1 cellular context compared by ENCODE assay signal in the genomic region with DNA sequence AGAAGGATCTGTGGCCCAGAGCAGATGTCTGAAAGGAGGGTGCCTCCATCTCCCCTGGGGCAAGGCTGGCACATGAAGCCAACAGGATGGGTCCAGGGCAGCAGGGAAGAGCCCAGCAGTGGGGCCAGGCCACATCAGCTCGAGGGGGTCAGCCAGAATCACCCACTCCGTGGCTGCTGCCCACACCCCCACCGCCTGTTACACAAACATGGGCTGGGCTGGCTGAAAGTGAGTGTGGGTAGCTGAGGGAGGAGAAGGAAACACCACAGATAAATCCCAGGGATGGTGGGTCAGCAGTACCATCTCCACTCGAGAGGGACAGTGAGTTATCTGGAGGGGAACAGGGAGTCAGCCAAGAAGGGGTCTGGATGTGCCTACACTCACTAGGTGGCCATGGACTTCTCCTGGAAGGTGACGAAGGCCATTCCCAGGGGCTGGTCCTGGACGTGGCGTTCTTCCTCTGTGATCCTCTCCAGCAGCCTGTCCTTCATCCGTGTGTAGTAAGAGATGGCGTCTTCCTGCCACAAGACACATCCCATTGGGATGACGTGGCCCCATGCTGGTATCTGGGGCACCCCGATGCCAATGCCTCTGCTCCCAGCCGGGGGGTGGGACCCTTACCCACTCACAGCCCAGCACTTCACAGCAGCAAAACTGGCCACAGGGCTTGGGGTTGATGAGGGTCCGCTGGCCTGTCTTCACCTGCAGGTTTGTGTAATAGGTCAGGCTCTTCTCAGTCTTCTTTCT.
TF ChIP-seq lines count a peak whose summit lies in the region.

No MANE protein-coding gene starts in this region.

TF ChIP-seq in H1, 55 proteins besides CTCF, POLR2A, EP300 and RAD21:
- TF ChIP-seq TAF1 (IDR thresholded peaks at IDR 0.05; ENCODE audit: low read depth, low read length) (no peak), RFX5 (IDR thresholded peaks at IDR 0.05; ENCODE audit: borderline replicate concordance, low read depth, low read length) (no peak), SIN3A (conservative IDR thresholded peaks at IDR 0.05 in 1 of 2, IDR thresholded peaks at IDR 0.05 in 1 of 2; ENCODE audit: low read depth in 1 of 2, low read length in 2 of 2) (no peak), TAF7 (optimal IDR thresholded peaks at IDR 0.05; ENCODE audit: borderline replicate concordance, low read depth, low read length) (no peak), GABPA (IDR thresholded peaks at IDR 0.05; ENCODE audit: borderline replicate concordance, insufficient read depth, low read length) (no peak), EZH2 (IDR thresholded peaks at IDR 0.05; ENCODE audit: low read depth, low read length, severe bottlenecking) (no peak), BACH1 (IDR thresholded peaks at IDR 0.05; ENCODE audit: low read length) (no peak), SP4 (IDR thresholded peaks at IDR 0.05; ENCODE audit: low read length) (no peak), SIRT6 (IDR thresholded peaks at IDR 0.05; ENCODE audit: low read length) (no peak), RBBP5 (IDR thresholded peaks at IDR 0.05; ENCODE audit: borderline replicate concordance, low read depth, low read length) (no peak), HDAC6 (IDR thresholded peaks at IDR 0.05; ENCODE audit: low read depth, low read length) (no peak), SAP30 (IDR thresholded peaks at IDR 0.05; ENCODE audit: insufficient read depth, insufficient replicate concordance, low read length) (no peak), BCL11A (IDR thresholded peaks at IDR 0.05; ENCODE audit: low read depth in 2 of 2, low read length in 2 of 2) (no peak), NANOG (IDR thresholded peaks at IDR 0.05; ENCODE audit: insufficient read depth, low read depth, low read length, poor library complexity, severe bottlenecking) (no peak), EGR1 (IDR thresholded peaks at IDR 0.05; ENCODE audit: borderline replicate concordance, low read depth, low read length) (no peak), POU5F1 (IDR thresholded peaks at IDR 0.05; ENCODE audit: low read depth, low read length) (no peak)
- TF ChIP-seq, protein P1, sequence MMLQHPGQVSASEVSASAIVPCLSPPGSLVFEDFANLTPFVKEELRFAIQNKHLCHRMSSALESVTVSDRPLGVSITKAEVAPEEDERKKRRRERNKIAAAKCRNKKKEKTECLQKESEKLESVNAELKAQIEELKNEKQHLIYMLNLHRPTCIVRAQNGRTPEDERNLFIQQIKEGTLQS (IDR thresholded peaks at IDR 0.05; ENCODE audit: insufficient read depth, low read depth, low read length), result no peak
- TF ChIP-seq, protein P2, sequence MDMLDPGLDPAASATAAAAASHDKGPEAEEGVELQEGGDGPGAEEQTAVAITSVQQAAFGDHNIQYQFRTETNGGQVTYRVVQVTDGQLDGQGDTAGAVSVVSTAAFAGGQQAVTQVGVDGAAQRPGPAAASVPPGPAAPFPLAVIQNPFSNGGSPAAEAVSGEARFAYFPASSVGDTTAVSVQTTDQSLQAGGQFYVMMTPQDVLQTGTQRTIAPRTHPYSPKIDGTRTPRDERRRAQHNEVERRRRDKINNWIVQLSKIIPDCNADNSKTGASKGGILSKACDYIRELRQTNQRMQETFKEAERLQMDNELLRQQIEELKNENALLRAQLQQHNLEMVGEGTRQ (IDR thresholded peaks at IDR 0.05; ENCODE audit: low read length), result no peak
- TF ChIP-seq, protein P3, sequence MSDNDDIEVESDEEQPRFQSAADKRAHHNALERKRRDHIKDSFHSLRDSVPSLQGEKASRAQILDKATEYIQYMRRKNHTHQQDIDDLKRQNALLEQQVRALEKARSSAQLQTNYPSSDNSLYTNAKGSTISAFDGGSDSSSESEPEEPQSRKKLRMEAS (IDR thresholded peaks at IDR 0.05), result no peak
